Comparison of ENCODE assay signal across 1 cellular context in genomic region chrX:41917517-41917916, GRCh38.
TF ChIP-seq lines count a peak whose summit lies in the region.

No MANE protein-coding gene starts in this region.

TF ChIP-seq in WTC11, 78 proteins besides CTCF, POLR2A, EP300 and RAD21 (continued from another document):
- TF ChIP-seq ZNF425 (CRISPR knock-in tag; conservative IDR thresholded peaks at IDR 0.05) (no peak), HMGXB4 (CRISPR knock-in tag; IDR thresholded peaks at IDR 0.05) (no peak), SP1 (CRISPR knock-in tag; conservative IDR thresholded peaks at IDR 0.05) (no peak), ATF2 (CRISPR knock-in tag; IDR thresholded peaks at IDR 0.05; ENCODE audit: borderline replicate concordance, low read depth) (no peak), ZBTB43 (CRISPR knock-in tag; IDR thresholded peaks at IDR 0.05) (no peak), ZNF423 (CRISPR knock-in tag; IDR thresholded peaks at IDR 0.05) (no peak), STAT6 (CRISPR knock-in tag; conservative IDR thresholded peaks at IDR 0.05; ENCODE audit: low read depth) (no peak), ZNF532 (CRISPR knock-in tag; IDR thresholded peaks at IDR 0.05; ENCODE audit: borderline replicate concordance) (no peak), FOXP4 (CRISPR knock-in tag; IDR thresholded peaks at IDR 0.05) (no peak), KAT7 (CRISPR knock-in tag; IDR thresholded peaks at IDR 0.05; ENCODE audit: borderline replicate concordance) (no peak), ELF4 (CRISPR knock-in tag; IDR thresholded peaks at IDR 0.05; ENCODE audit: low read depth) (no peak)
